8 cellular contexts compared by ENCODE assay signal in genomic region chr17:78329263-78330059, GRCh38. TPM values are rescaled to one million over a fixed set of nuclear protein-coding genes. Genes with fewer than 3 reads are reported as not detected.
DNase-seq lines count a peak whose midpoint lies in the region; ATAC-seq and TF ChIP-seq lines count a peak whose summit lies in the region.

No MANE protein-coding gene starts in this region.

- no peaks in the 10 kb centered on the region for H3K36me3 Mint-ChIP-seq in activated CD8-positive, alpha-beta T cell treated with anti-CD3 and anti-CD28 coated beads for 36 hours (ENCODE audit: low read depth)

- no peak overlapping the region for H3K4me3 Mint-ChIP-seq in activated CD8-positive, alpha-beta T cell treated with anti-CD3 and anti-CD28 coated beads for 36 hours

- intact Hi-C loops in activated CD8-positive, alpha-beta T cell treated with anti-CD3 and anti-CD28 coated beads for 36 hours (cut with micrococcal nuclease): no loop called here

- no peaks in the 10 kb centered on the region for H3K9me3 ChIP-seq in HEK293 (ENCODE audit: control insufficient read depth, insufficient read depth, low read depth, low read length)

- POLR2A ChIA-PET in HEK293 (lab: Yijun Ruan, JAX): interaction anchor here (0.6 to 1.2 kb wide), 4 partner anchors 10 to 30 kb away, joined by 3 read pairs; partner anchors contain the start of gene SOCS3
- POLR2A ChIA-PET in activated CD8-positive, alpha-beta T cell treated with anti-CD3 and anti-CD28 coated beads for 36 hours (lab: Charles Lee): interaction anchor here (0.5 to 1.5 kb wide), 4 partner anchors 10 to 247 kb away, joined by 3 to 9 read pairs (median 3); no protein-coding TSS in a partner anchor

- H3K27me3 Mint-ChIP-seq in activated CD8-positive, alpha-beta T cell treated with anti-CD3 and anti-CD28 coated beads for 36 hours: no peaks in the 10 kb centered on the region

- H3K9me3 Mint-ChIP-seq in activated CD8-positive, alpha-beta T cell treated with anti-CD3 and anti-CD28 coated beads for 36 hours: no peaks in the 10 kb centered on the region

- no peak overlapping the region for H3K27ac ChIP-seq in HEK293 (ENCODE audit: extremely low read depth, low read depth, low read length)

- peak; percentile 71 for ATAC-seq in activated CD8-positive, alpha-beta T cell treated with anti-CD3 and anti-CD28 coated beads for 36 hours
- ATAC-seq in GM21423 (IDR thresholded peaks at IDR 0.05; ENCODE audit: unreplicated experiment): no peak

- CTCF ChIA-PET in HEK293 (lab: Yijun Ruan, JAX): interaction anchor here (0.9 kb wide), 1 partner anchor 93 kb away, joined by 3 read pairs; no protein-coding TSS in a partner anchor
- CTCF ChIA-PET in activated CD8-positive, alpha-beta T cell treated with anti-CD3 and anti-CD28 coated beads for 36 hours (lab: Charles Lee): interaction anchor here (0.6 to 1.3 kb wide), 3 partner anchors 31 to 93 kb away, joined by 3 read pairs; no protein-coding TSS in a partner anchor

- H3K4me3 ChIP-seq in AG09309 (ENCODE audit: control insufficient read depth, low read depth, low read length) (no peak overlapping the region), HEK293 (ENCODE audit: low read depth, low read length) (no peak overlapping the region)

- no peaks in the 10 kb centered on the region for H3K36me3 ChIP-seq in HEK293 (ENCODE audit: control insufficient read depth in 2 of 2, insufficient read depth in 1 of 2, low read length in 2 of 2)

- TF ChIP-seq CTCF in AG09309 (IDR thresholded peaks at IDR 0.05; ENCODE audit: control insufficient read depth, insufficient read depth, low read depth, low read length, missing control alignments): no peak
- TF ChIP-seq CTCF in HEK293 (tag by site-specific recombination; IDR thresholded peaks at IDR 0.05): no peak
- no peak for TF ChIP-seq CTCF in activated CD8-positive, alpha-beta T cell treated with anti-CD3 and anti-CD28 coated beads for 36 hours (IDR thresholded peaks at IDR 0.05)

- H3K27ac Mint-ChIP-seq in activated CD8-positive, alpha-beta T cell treated with anti-CD3 and anti-CD28 coated beads for 36 hours: peak overlapping the region; percentile 45

- H3K4me1 ChIP-seq in HEK293 (ENCODE audit: control insufficient read depth, insufficient read depth, low read length): no peaks in the 10 kb centered on the region

- DNase-seq in AG09309 (ENCODE audit: low read depth): peak; percentile 63
- peak; percentile 62 for DNase-seq in activated CD8-positive, alpha-beta T cell treated with anti-CD3 and anti-CD28 coated beads for 36 hours
- peak; percentile 48 for DNase-seq in kidney tubule cell (ENCODE audit: low spot score)
- no peak for DNase-seq in ureter (ENCODE audit: low spot score)
- no peak for DNase-seq in effector CD8-positive, alpha-beta T cell (lab: John Stamatoyannopoulos, UW)
- no peak for DNase-seq in central memory CD4-positive, alpha-beta T cell

- peaks cover 37% of the 10 kb centered on the region for H3K4me1 Mint-ChIP-seq in activated CD8-positive, alpha-beta T cell treated with anti-CD3 and anti-CD28 coated beads for 36 hours (ENCODE audit: low read depth)

TF ChIP-seq in HEK293, 187 proteins besides CTCF, POLR2A, EP300 and RAD21:
- TF ChIP-seq GLIS1 (tag by site-specific recombination; IDR thresholded peaks at IDR 0.05) (peak; percentile 94), ZIC2 (tag by site-specific recombination; IDR thresholded peaks at IDR 0.05) (peak; percentile 96), ZNF423 (tag by site-specific recombination; IDR thresholded peaks at IDR 0.05) (0 out of 2 replicates have a peak, but pooled peaks have one; percentile 13), KLF16 (tag by site-specific recombination; IDR thresholded peaks at IDR 0.05) (no peak), ZNF768 (tag by site-specific recombination; IDR thresholded peaks at IDR 0.05) (no peak), ZNF350 (tag by site-specific recombination; IDR thresholded peaks at IDR 0.05) (no peak), GLIS2 (tag by site-specific recombination; IDR thresholded peaks at IDR 0.05) (peak; percentile 50)

RNA-seq across cellular contexts. Expression of gene SOCS3, which starts 30.4 kb away (rescaled TPM):
- 10 to 100 TPM; 48.6 to 49.1 TPM for total RNA-seq in activated CD8-positive, alpha-beta T cell treated with anti-CD3 and anti-CD28 coated beads for 36 hours
- total RNA-seq in ureter: 66.1 TPM

RNA-seq across cellular contexts. Expression of gene PGS1, which starts 49.0 kb away (rescaled TPM):
- 10 to 100 TPM; 42.1 to 43.3 TPM for total RNA-seq in activated CD8-positive, alpha-beta T cell treated with anti-CD3 and anti-CD28 coated beads for 36 hours
- 73.2 TPM for total RNA-seq in ureter

Comparison
In these comparisons a context has a peak if more than half of its experiments do, and no peak if none do; other contexts are left out.
1. DNase-seq: peak in AG09309 (single experiment), activated CD8-positive, alpha-beta T cell treated with anti-CD3 and anti-CD28 coated beads for 36 hours (single experiment) and kidney tubule cell (single experiment); none in ureter (single experiment), effector CD8-positive, alpha-beta T cell (single experiment) and central memory CD4-positive, alpha-beta T cell (single experiment).